16 cellular contexts compared by ENCODE assay signal in the genomic region with DNA sequence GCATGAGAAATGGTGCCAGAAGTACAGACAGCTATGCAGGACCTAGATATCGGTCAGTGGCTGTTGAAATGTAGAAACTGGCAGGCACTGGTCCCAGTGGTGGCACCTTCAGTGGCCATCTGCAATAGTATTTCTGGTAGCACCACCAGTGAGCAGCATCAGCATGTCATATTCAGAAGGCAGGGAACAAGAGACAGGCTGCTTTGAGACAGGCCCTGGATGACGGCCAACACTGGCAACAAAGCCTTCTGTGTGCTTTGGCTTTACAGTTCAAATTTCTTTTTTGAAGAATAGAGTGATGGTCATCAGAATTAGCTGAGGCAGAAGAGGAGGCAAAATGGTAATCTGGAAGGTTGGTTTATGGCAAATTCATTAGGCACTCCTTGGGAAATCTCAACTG.
DNase-seq lines count a peak whose midpoint lies in the region; ATAC-seq lines count a peak whose summit lies in the region.
"Had no signal": no experiment of that assay in that cellular context is flagged by ENCODE, and none has a peak within 500 bp of the region (broad histone marks: within the 10 kb centered on the region; RNA-seq: fewer than 3 reads in every experiment).

No MANE protein-coding gene starts in this region.

- intact Hi-C loops in head of caudate nucleus (cut with DNase I) = no loop called here
- intact Hi-C loops in aorta (cut with DNase I) = no loop called here

- DNase-seq in NCI-H1092 (lab: John Stamatoyannopoulos, UW) (peak; percentile 4), NCI-H1092 treated with DMSO at 0.1 percent for 48 hours (lab: John Stamatoyannopoulos, UW) (no peak), NCI-H748 treated with DMSO at 0.1 percent for 48 hours (lab: John Stamatoyannopoulos, UW) (peak; percentile 42), head of caudate nucleus (peak; percentile 43 to 95 (median 88)), superior temporal gyrus (ENCODE audit: extremely low spot score) (peak; percentile 95), aorta (no peak)
- DNase-seq in activated effector memory CD4-positive, alpha-beta T cell treated with anti-CD3 and anti-CD28 coated beads, Interleukin-2, amount 50 U/mL, for 16 hours = no peak
- DNase-seq: 8988T; activated CD8-positive, alpha-beta T cell treated with anti-CD3 and anti-CD28 coated beads for 36 hours; activated effector memory CD4-positive, alpha-beta T cell treated with Interleukin-2 at 50 U/mL for 16 hours; brain microvascular endothelial cell; Karpas-422; NCI-H2227 treated with DMSO at 0.1 percent for 48 hours had no signal

- WGBS in aorta, 2 donors = 48 to 50% methylated on average over 2 of the region's 2 CpGs

- no peaks in the 10 kb centered on the region for H3K9me3 ChIP-seq in aorta (ENCODE audit: control insufficient read depth, low read length)
- H3K9me3 ChIP-seq: tibial nerve had no signal

- no peaks in the 10 kb centered on the region for H3K4me1 ChIP-seq in aorta (ENCODE audit: control insufficient read depth in 1 of 2, insufficient read depth in 2 of 2, low read length in 2 of 2)
- H3K4me1 ChIP-seq: heart right ventricle, tibial nerve had no signal

- no peaks in the 10 kb centered on the region for H3K27me3 ChIP-seq in aorta (ENCODE audit: control insufficient read depth in 1 of 2, insufficient read depth in 2 of 2, low read length in 1 of 2)
- H3K27me3 ChIP-seq: brain microvascular endothelial cell, heart right ventricle, tibial nerve had no signal

- H3K27ac ChIP-seq in aorta (ENCODE audit: low read depth in 1 of 2, low read length in 2 of 2) = no peak overlapping the region
- H3K27ac ChIP-seq: brain microvascular endothelial cell, heart right ventricle, tibial nerve had no signal

- H3K4me3 ChIP-seq in aorta (ENCODE audit: low read length in 2 of 2) = no peak overlapping the region
- H3K4me3 ChIP-seq: heart right ventricle, tibial nerve had no signal

- no peaks in the 10 kb centered on the region for H3K36me3 ChIP-seq in aorta (ENCODE audit: control insufficient read depth in 1 of 2, insufficient read depth in 2 of 2, low read length in 1 of 2)
- H3K36me3 ChIP-seq: brain microvascular endothelial cell, heart right ventricle, tibial nerve had no signal

- no peak for ATAC-seq in aorta (ENCODE audit: low FRiP score)
- ATAC-seq in GM18873 (IDR thresholded peaks at IDR 0.05; ENCODE audit: low FRiP score, unreplicated experiment) = no peak
- ATAC-seq: activated CD8-positive, alpha-beta T cell treated with anti-CD3 and anti-CD28 coated beads for 36 hours; heart right ventricle had no signal

Comparison
In these comparisons a context has a peak if more than half of its experiments do, and no peak if none do; other contexts are left out.
1. DNase-seq: peak in NCI-H1092 (single experiment), NCI-H748 treated with DMSO at 0.1 percent for 48 hours (single experiment), head of caudate nucleus (42 of 42) and superior temporal gyrus (single experiment); none in NCI-H1092 treated with DMSO at 0.1 percent for 48 hours (single experiment), aorta (0 of 2) and activated effector memory CD4-positive, alpha-beta T cell treated with anti-CD3 and anti-CD28 coated beads, Interleukin-2, amount 50 U/mL, for 16 hours (single experiment).